In genomic region chr13:98510156-98510509, GRCh38 we compare ENCODE assay signal across 10 cellular contexts.
A peak's percentile ranks its signal among the peaks of the same experiment; 100 is the strongest.
DNase-seq lines count a peak whose midpoint lies in the region; ATAC-seq and TF ChIP-seq lines count a peak whose summit lies in the region.
"Had no signal": no experiment of that assay in that cellular context is flagged by ENCODE, and none has a peak within 500 bp of the region (broad histone marks: within the 10 kb centered on the region; RNA-seq: fewer than 3 reads in every experiment).

No MANE protein-coding gene starts in this region.

- no peaks in the 10 kb centered on the region for H3K36me3 ChIP-seq in hepatocyte (replicated peaks; ENCODE audit: insufficient read depth, low read depth)
- H3K36me3 ChIP-seq: neural progenitor cell had no signal

- peaks cover 31% of the 10 kb centered on the region for H3K4me1 ChIP-seq in hepatocyte (ENCODE audit: insufficient read depth)

- H3K9me3 ChIP-seq in hepatocyte (ENCODE audit: low read depth) = no peaks in the 10 kb centered on the region

- peak overlapping the region; percentile 45 for H3K4me3 Mint-ChIP-seq in T-helper 2 cell treated with Interferon-gamma antibody and Interleukin-4, amounts not matched to agents 5 μg/mL and 100 μg/mL, for 36 hours
- H3K4me3 Mint-ChIP-seq in WTC11 = no peak overlapping the region
- H3K4me3 Mint-ChIP-seq in stimulated activated memory B cell treated with anti-CD40 and anti-IgM and Interleukin-4, amounts not matched to agents 10 μg/mL and 1 μg/mL and 100 μg/mL, for 72 hours = peak overlapping the region; percentile 47
- H3K4me3 Mint-ChIP-seq: neural progenitor cell had no signal

- peaks cover 57% of the 10 kb centered on the region for H3K4me1 Mint-ChIP-seq in T-helper 2 cell treated with Interferon-gamma antibody and Interleukin-4, amounts not matched to agents 5 μg/mL and 100 μg/mL, for 36 hours (ENCODE audit: low read depth)
- peaks cover 59% of the 10 kb centered on the region for H3K4me1 Mint-ChIP-seq in WTC11
- H3K4me1 Mint-ChIP-seq in stimulated activated memory B cell treated with anti-CD40 and anti-IgM and Interleukin-4, amounts not matched to agents 10 μg/mL and 1 μg/mL and 100 μg/mL, for 72 hours = peaks cover 100% of the 10 kb centered on the region

- H3K79me2 ChIP-seq in hepatocyte = peaks cover 97% of the 10 kb centered on the region

- peak overlapping the region; percentile 84 for H3K27ac Mint-ChIP-seq in T-helper 2 cell treated with Interferon-gamma antibody and Interleukin-4, amounts not matched to agents 5 μg/mL and 100 μg/mL, for 36 hours
- H3K27ac Mint-ChIP-seq in WTC11 = peak overlapping the region; percentile 46; the same call in 1 of the 2 replicates
- peak overlapping the region; percentile 95 for H3K27ac Mint-ChIP-seq in stimulated activated memory B cell treated with anti-CD40 and anti-IgM and Interleukin-4, amounts not matched to agents 10 μg/mL and 1 μg/mL and 100 μg/mL, for 72 hours
- H3K27ac Mint-ChIP-seq: neural progenitor cell had no signal

- peaks cover 47% of the 10 kb centered on the region for H4K20me1 ChIP-seq in hepatocyte (ENCODE audit: insufficient read depth, poor library complexity, severe bottlenecking)

- H3K9me2 ChIP-seq in hepatocyte (replicated peaks; ENCODE audit: insufficient read depth) = no peaks in the 10 kb centered on the region

- no peaks in the 10 kb centered on the region for H3K27me3 ChIP-seq in hepatocyte
- H3K27me3 ChIP-seq: neural progenitor cell had no signal

- H3K4me2 ChIP-seq in hepatocyte = no peak overlapping the region
- H3K4me2 ChIP-seq: neural progenitor cell had no signal

- H3K27me3 Mint-ChIP-seq in T-helper 2 cell treated with Interferon-gamma antibody and Interleukin-4, amounts not matched to agents 5 μg/mL and 100 μg/mL, for 36 hours (ENCODE audit: low read depth) = no peaks in the 10 kb centered on the region
- no peaks in the 10 kb centered on the region for H3K27me3 Mint-ChIP-seq in WTC11 (ENCODE audit: low read depth)
- H3K27me3 Mint-ChIP-seq in stimulated activated memory B cell treated with anti-CD40 and anti-IgM and Interleukin-4, amounts not matched to agents 10 μg/mL and 1 μg/mL and 100 μg/mL, for 72 hours = no peaks in the 10 kb centered on the region

- POLR2A ChIA-PET in WTC11 (lab: Charles Lee) = interaction anchor here (1.4 kb wide), 1 partner anchor 10 kb away, joined by 3 read pairs; no protein-coding TSS in a partner anchor

- TF ChIP-seq CTCF in WTC11 (IDR thresholded peaks at IDR 0.05) = no peak
- no peak for TF ChIP-seq CTCF in hepatocyte (IDR thresholded peaks at IDR 0.05; ENCODE audit: poor library complexity)
- TF ChIP-seq CTCF in lower leg skin (IDR thresholded peaks at IDR 0.05) = no peak

- H2AFZ ChIP-seq in hepatocyte = no peak overlapping the region
- H2AFZ ChIP-seq: neural progenitor cell had no signal

- H3K27ac ChIP-seq in hepatocyte = peak overlapping the region; percentile 61
- H3K27ac ChIP-seq: neural progenitor cell had no signal

- TF ChIP-seq POLR2A in lower leg skin (IDR thresholded peaks at IDR 0.05) = no peak

- ATAC-seq in WTC11 = no peak
- ATAC-seq in stimulated activated memory B cell treated with anti-CD40 and anti-IgM and Interleukin-4, amounts not matched to agents 10 μg/mL and 1 μg/mL and 100 μg/mL, for 72 hours = no peak

- intact Hi-C loops in lower leg skin (cut with DNase I; ENCODE audit: low total_unique reads) = no loop called here

- CTCF ChIA-PET in WTC11 (lab: Charles Lee) = interaction anchor here (1.9 kb wide), 1 partner anchor 65 kb away, joined by 10 read pairs; no protein-coding TSS in a partner anchor

- no peaks in the 10 kb centered on the region for H3K9me3 Mint-ChIP-seq in T-helper 2 cell treated with Interferon-gamma antibody and Interleukin-4, amounts not matched to agents 5 μg/mL and 100 μg/mL, for 36 hours
- H3K9me3 Mint-ChIP-seq in WTC11 = no peaks in the 10 kb centered on the region
- peaks cover 3% of the 10 kb centered on the region for H3K9me3 Mint-ChIP-seq in stimulated activated memory B cell treated with anti-CD40 and anti-IgM and Interleukin-4, amounts not matched to agents 10 μg/mL and 1 μg/mL and 100 μg/mL, for 72 hours
- H3K9me3 Mint-ChIP-seq: neural progenitor cell had no signal

- H3K4me3 ChIP-seq in hepatocyte = no peak overlapping the region
- no peak overlapping the region for H3K4me3 ChIP-seq in lower leg skin (ENCODE audit: low read depth, poor library complexity, severe bottlenecking)
- H3K4me3 ChIP-seq: neural progenitor cell had no signal

- 97% methylated on average over 7 of the region's 7 CpGs for WGBS in hepatocyte (ENCODE audit: low lambda C conversion rate, missing lambda C conversion rate)
- 92 to 93% methylated on average over 7 of the region's 7 CpGs for WGBS in lower leg skin, 2 donors

- no peak for DNase-seq in T-helper 2 cell treated with Interferon-gamma antibody and Interleukin-4, amounts not matched to agents 5 μg/mL and 100 μg/mL, for 36 hours (ENCODE audit: low spot score)
- DNase-seq in T-helper 2 cell = no peak
- DNase-seq in WTC11 (ENCODE audit: low spot score) = no peak
- no peak for DNase-seq in hepatocyte (ENCODE audit: low spot score)
- DNase-seq in NCI-H146 treated with DMSO at 0.1 percent for 48 hours (lab: John Stamatoyannopoulos, UW; ENCODE audit: unreplicated experiment) = no peak
- DNase-seq in lower leg skin (ENCODE audit: low spot score in 2 of 2) = no peak
- DNase-seq in SIG-M5 (lab: John Stamatoyannopoulos, UW) = no peak
- DNase-seq: NCI-H69 had no signal

- H3K36me3 Mint-ChIP-seq in T-helper 2 cell treated with Interferon-gamma antibody and Interleukin-4, amounts not matched to agents 5 μg/mL and 100 μg/mL, for 36 hours (ENCODE audit: low read depth) = peaks cover 23% of the 10 kb centered on the region
- H3K36me3 Mint-ChIP-seq in WTC11 = peaks cover 2% of the 10 kb centered on the region; the same call in 1 of the 2 replicates
- peaks cover 19% of the 10 kb centered on the region for H3K36me3 Mint-ChIP-seq in stimulated activated memory B cell treated with anti-CD40 and anti-IgM and Interleukin-4, amounts not matched to agents 10 μg/mL and 1 μg/mL and 100 μg/mL, for 72 hours

TF ChIP-seq in WTC11, 78 proteins besides CTCF, POLR2A, EP300 and RAD21 (continues in another document):
- TF ChIP-seq MYBL2 (CRISPR knock-in tag; IDR thresholded peaks at IDR 0.05) (no peak), RELA (CRISPR knock-in tag; IDR thresholded peaks at IDR 0.05; ENCODE audit: borderline replicate concordance) (no peak), ELF4 (CRISPR knock-in tag; IDR thresholded peaks at IDR 0.05; ENCODE audit: low read depth) (no peak), ZNF396 (CRISPR knock-in tag; IDR thresholded peaks at IDR 0.05; ENCODE audit: borderline replicate concordance) (no peak), IRF1 (CRISPR knock-in tag; IDR thresholded peaks at IDR 0.05) (no peak), SMAD3 (CRISPR knock-in tag; IDR thresholded peaks at IDR 0.05; ENCODE audit: borderline replicate concordance) (no peak)
- TF ChIP-seq, protein P1, sequence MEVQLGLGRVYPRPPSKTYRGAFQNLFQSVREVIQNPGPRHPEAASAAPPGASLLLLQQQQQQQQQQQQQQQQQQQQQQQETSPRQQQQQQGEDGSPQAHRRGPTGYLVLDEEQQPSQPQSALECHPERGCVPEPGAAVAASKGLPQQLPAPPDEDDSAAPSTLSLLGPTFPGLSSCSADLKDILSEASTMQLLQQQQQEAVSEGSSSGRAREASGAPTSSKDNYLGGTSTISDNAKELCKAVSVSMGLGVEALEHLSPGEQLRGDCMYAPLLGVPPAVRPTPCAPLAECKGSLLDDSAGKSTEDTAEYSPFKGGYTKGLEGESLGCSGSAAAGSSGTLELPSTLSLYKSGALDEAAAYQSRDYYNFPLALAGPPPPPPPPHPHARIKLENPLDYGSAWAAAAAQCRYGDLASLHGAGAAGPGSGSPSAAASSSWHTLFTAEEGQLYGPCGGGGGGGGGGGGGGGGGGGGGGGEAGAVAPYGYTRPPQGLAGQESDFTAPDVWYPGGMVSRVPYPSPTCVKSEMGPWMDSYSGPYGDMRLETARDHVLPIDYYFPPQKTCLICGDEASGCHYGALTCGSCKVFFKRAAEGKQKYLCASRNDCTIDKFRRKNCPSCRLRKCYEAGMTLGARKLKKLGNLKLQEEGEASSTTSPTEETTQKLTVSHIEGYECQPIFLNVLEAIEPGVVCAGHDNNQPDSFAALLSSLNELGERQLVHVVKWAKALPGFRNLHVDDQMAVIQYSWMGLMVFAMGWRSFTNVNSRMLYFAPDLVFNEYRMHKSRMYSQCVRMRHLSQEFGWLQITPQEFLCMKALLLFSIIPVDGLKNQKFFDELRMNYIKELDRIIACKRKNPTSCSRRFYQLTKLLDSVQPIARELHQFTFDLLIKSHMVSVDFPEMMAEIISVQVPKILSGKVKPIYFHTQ (CRISPR knock-in tag; IDR thresholded peaks at IDR 0.05) = no peak
